In genomic region chr15:82314769-82315518, GRCh38 we compare ENCODE assay signal across 17 cellular contexts. TPM values are rescaled to one million over a fixed set of nuclear protein-coding genes. Genes with fewer than 3 reads are reported as not detected.
DNase-seq lines count a peak whose midpoint lies in the region; ATAC-seq and TF ChIP-seq lines count a peak whose summit lies in the region.
"Had no signal": no experiment of that assay in that cellular context is flagged by ENCODE, and none has a peak within 500 bp of the region (broad histone marks: within the 10 kb centered on the region; RNA-seq: fewer than 3 reads in every experiment).

No MANE protein-coding gene starts in this region.

- H3K18ac ChIP-seq in mesenchymal stem cell (ENCODE audit: low read depth in 1 of 2, low read length in 2 of 2), result peak overlapping the region in 1 of 2 experiments; percentile 5

- peak overlapping the region in 1 of 2 experiments; percentile 76 for H3K14ac ChIP-seq in mesenchymal stem cell (ENCODE audit: low read length in 2 of 2)

- H3K27me3 ChIP-seq in H7 (ENCODE audit: control insufficient read depth, insufficient read depth, low read length) (no peaks in the 10 kb centered on the region), mesenchymal stem cell (ENCODE audit: control insufficient read depth in 1 of 2, insufficient read depth in 1 of 2, low read length in 2 of 2) (peaks cover 8 to 21% of the 10 kb centered on the region in 2 experiments), spleen (replicated peaks in 1 of 7) (no peaks in the 10 kb centered on the region)

- H3K4me1 ChIP-seq in mesenchymal stem cell (ENCODE audit: control insufficient read depth, insufficient read depth, low read depth, low read length) (peaks cover 4% of the 10 kb centered on the region), spleen (no peaks in the 10 kb centered on the region)

- H3K4ac ChIP-seq in mesenchymal stem cell (ENCODE audit: low read depth in 1 of 2, low read length in 2 of 2), result no peak overlapping the region

- peak overlapping the region; percentile 39 to 55 for H2BK12ac ChIP-seq in mesenchymal stem cell (ENCODE audit: low read length in 2 of 2)

- no peak for TF ChIP-seq CTCF in spleen (IDR thresholded peaks at IDR 0.05 in 8 of 11, conservative IDR thresholded peaks at IDR 0.05 in 3 of 11)

- H4K91ac ChIP-seq in mesenchymal stem cell (ENCODE audit: low read length), result peak overlapping the region; percentile 86

- DNase-seq in activated effector memory CD4-positive, alpha-beta T cell treated with anti-CD3 and anti-CD28 coated beads, Interleukin-2, amount 50 U/mL, for 16 hours, result peak; percentile 24
- no peak for DNase-seq in activated effector memory CD4-positive, alpha-beta T cell treated with Interleukin-2 at 50 U/mL for 16 hours
- peak; percentile 22 for DNase-seq in H7
- DNase-seq in mesenchymal stem cell, result no peak
- peak; percentile 62 for DNase-seq in spleen
- DNase-seq in NCI-H1417 treated with DMSO at 0.1 percent for 48 hours (lab: John Stamatoyannopoulos, UW), result no peak
- DNase-seq in NCI-H2029 (lab: John Stamatoyannopoulos, UW), result no peak
- DNase-seq: 8988T, DMS 273 treated with DMSO at 0.1 percent for 48 hours, DND-41, NCI-H1092 treated with DMSO at 0.1 percent for 48 hours, NCI-H2107, NCI-H226, NCI-H524, NCI-H82 had no signal

- TF ChIP-seq POLR2A in spleen (IDR thresholded peaks at IDR 0.05), result no peak

- no peak overlapping the region for H2BK15ac ChIP-seq in mesenchymal stem cell (ENCODE audit: low read depth, poor library complexity, severe bottlenecking)

- no peaks in the 10 kb centered on the region for H3K79me1 ChIP-seq in mesenchymal stem cell (replicated peaks; ENCODE audit: low read length, poor library complexity, severe bottlenecking)

- intact Hi-C loops in spleen (cut with DNase I; ENCODE audit: low total_unique reads), result no loop called here

- H3K9me3 ChIP-seq in mesenchymal stem cell (ENCODE audit: control insufficient read depth, low read length) (peaks cover 3% of the 10 kb centered on the region), spleen (peaks cover 0 to 10% (median 0%) of the 10 kb centered on the region in 8 donors)

- H2BK120ac ChIP-seq in mesenchymal stem cell (ENCODE audit: low read depth, low read length), result no peak overlapping the region

- H3K4me3 ChIP-seq in H7 (ENCODE audit: insufficient read depth, low read depth, low read length) (no peak overlapping the region), mesenchymal stem cell (ENCODE audit: insufficient read depth in 1 of 2, low read depth in 1 of 2, low read length in 2 of 2) (no peak overlapping the region), spleen (no peak overlapping the region)
- H3K4me3 ChIP-seq: K562 had no signal

- no peak overlapping the region for H3K4me2 ChIP-seq in mesenchymal stem cell (ENCODE audit: low read length, poor library complexity, severe bottlenecking)

- no peaks in the 10 kb centered on the region for H3K36me3 ChIP-seq in H7 (replicated peaks; ENCODE audit: control insufficient read depth, insufficient read depth, low read length)
- no peaks in the 10 kb centered on the region for H3K36me3 ChIP-seq in mesenchymal stem cell (ENCODE audit: control insufficient read depth in 1 of 2, insufficient read depth in 2 of 2, low read depth in 1 of 2, low read length in 2 of 2)
- H3K36me3 ChIP-seq in spleen, result no peaks in the 10 kb centered on the region

- no peak overlapping the region for H3K23ac ChIP-seq in mesenchymal stem cell (ENCODE audit: low read length in 2 of 2)

- H3K27ac ChIP-seq in mesenchymal stem cell (ENCODE audit: low read length, poor library complexity, severe bottlenecking) (no peak overlapping the region), spleen (no peak overlapping the region)

- WGBS in mesenchymal stem cell, result 77% methylated on average over 9 of the region's 9 CpGs
- whole genome bisulfite sequencing in spleen, 5 donors, result 83 to 95% (median 90%) methylated on average over 7 to 9 of the region's 9 CpGs

- H2AK5ac ChIP-seq in mesenchymal stem cell (ENCODE audit: low read length, severe bottlenecking), result no peak overlapping the region

- no peak overlapping the region for H4K8ac ChIP-seq in mesenchymal stem cell (ENCODE audit: low read length)

- no peak overlapping the region for H3K9ac ChIP-seq in mesenchymal stem cell (ENCODE audit: low read length)

- H2AFZ ChIP-seq in mesenchymal stem cell (ENCODE audit: low read depth, low read length), result no peak overlapping the region

- no peak for ATAC-seq in HG03097 (IDR thresholded peaks at IDR 0.05; ENCODE audit: low FRiP score, unreplicated experiment)
- ATAC-seq: K562 had no signal

- no peak overlapping the region for H2BK5ac ChIP-seq in mesenchymal stem cell (ENCODE audit: low read depth, low read length, poor library complexity, severe bottlenecking)

RNA-seq across cellular contexts. Expression of gene GOLGA6L10, which starts 34.3 kb away (rescaled TPM):
- 0.59 and 0.85 TPM in 2 replicates for total RNA-seq in H7 (2014; rRNA removed; shearing (Covaris generic))
- 0.33 TPM for polyA plus RNA-seq in mesenchymal stem cell (2013, experiment 1 of 2)
- polyA plus RNA-seq in mesenchymal stem cell (2013, experiment 2 of 2), result 0.36 TPM
- 1 to 10 TPM in 6 of 7 donors, under 1 TPM in 1; 0.98 to 2.3 (median 1.5) TPM for total RNA-seq in spleen
- 1 to 10 TPM in 2 of 3 donors, under 1 TPM in 1; 0.85 to 1.7 (median 1.1) TPM for polyA plus RNA-seq in spleen

RNA-seq across cellular contexts. Expression of gene SAXO2, which starts 52.3 kb away (rescaled TPM):
- total RNA-seq in H7 (2014; rRNA removed; shearing (Covaris generic)), result 1.1 and 8.6 TPM in 2 replicates
- polyA plus RNA-seq in mesenchymal stem cell (2013, experiment 1 of 2), result 0.36 TPM
- 0.34 TPM for polyA plus RNA-seq in mesenchymal stem cell (2013, experiment 2 of 2)
- total RNA-seq in spleen, result 10 to 100 TPM in 1 of 7 donors, 1 to 10 TPM in 4, under 1 TPM in 1, not detected in 1; 0.23 to 12.0 (median 2.2) TPM
- polyA plus RNA-seq in spleen, result 1 to 10 TPM in 2 of 3 donors, under 1 TPM in 1; 0.58 to 7.8 (median 1.4) TPM

RNA-seq across cellular contexts. Expression of gene EFL1, which starts 52.4 kb away (rescaled TPM):
- total RNA-seq in H7 (2014; rRNA removed; shearing (Covaris generic)), result 21.4 and 24.2 TPM in 2 replicates
- polyA plus RNA-seq in mesenchymal stem cell (2013, experiment 1 of 2), result 7.4 TPM
- 9.6 TPM for polyA plus RNA-seq in mesenchymal stem cell (2013, experiment 2 of 2)
- total RNA-seq in spleen, result 10 to 100 TPM; 15.7 to 21.9 (median 19.0) TPM
- polyA plus RNA-seq in spleen, result 1 to 10 TPM; 3.1 to 5.4 (median 4.8) TPM

Comparison
In these comparisons a context has a peak if more than half of its experiments do, and no peak if none do; other contexts are left out.
1. DNase-seq: peak in activated effector memory CD4-positive, alpha-beta T cell treated with anti-CD3 and anti-CD28 coated beads, Interleukin-2, amount 50 U/mL, for 16 hours (single experiment), H7 (single experiment) and spleen (single experiment); none in activated effector memory CD4-positive, alpha-beta T cell treated with Interleukin-2 at 50 U/mL for 16 hours (single experiment), mesenchymal stem cell (single experiment), NCI-H1417 treated with DMSO at 0.1 percent for 48 hours (single experiment) and NCI-H2029 (single experiment).